ENCODE assay signal across 18 cellular contexts in genomic region chr7:6268909-6269306, GRCh38. TPM values are rescaled to one million over a fixed set of nuclear protein-coding genes. Genes with fewer than 3 reads are reported as not detected.
DNase-seq lines count a peak whose midpoint lies in the region; ATAC-seq and TF ChIP-seq lines count a peak whose summit lies in the region.
"Had no signal": no experiment of that assay in that cellular context is flagged by ENCODE, and none has a peak within 500 bp of the region (broad histone marks: within the 10 kb centered on the region; RNA-seq: fewer than 3 reads in every experiment).

No MANE protein-coding gene starts in this region.

- H3K36me3 ChIP-seq in heart right ventricle = no peaks in the 10 kb centered on the region
- no peaks in the 10 kb centered on the region for H3K36me3 ChIP-seq in adipocyte (ENCODE audit: control insufficient read depth, insufficient read depth, low read length, severe bottlenecking)
- no peaks in the 10 kb centered on the region for H3K36me3 ChIP-seq in lower lobe of right lung
- H3K36me3 ChIP-seq in upper lobe of right lung = no peaks in the 10 kb centered on the region
- H3K36me3 ChIP-seq: breast epithelium had no signal

- peak overlapping the region; percentile 97 for H3K9ac ChIP-seq in adipocyte (ENCODE audit: low read length)

- H3K4me1 ChIP-seq in heart right ventricle = peaks cover 0 to 69% (median 41%) of the 10 kb centered on the region in 9 donors
- H3K4me1 ChIP-seq in adipocyte (ENCODE audit: control insufficient read depth, insufficient read depth, low read length) = peaks cover 35% of the 10 kb centered on the region
- H3K4me1 ChIP-seq in lower lobe of right lung = peaks cover 38% of the 10 kb centered on the region
- H3K4me1 ChIP-seq in upper lobe of right lung = peaks cover 22% of the 10 kb centered on the region
- H3K4me1 ChIP-seq: breast epithelium had no signal

- 39 to 46% methylated on average over 5 of the region's 5 CpGs for WGBS in heart right ventricle, 2 donors

- no peak for TF ChIP-seq CTCF in heart right ventricle (IDR thresholded peaks at IDR 0.05)
- TF ChIP-seq CTCF in lower lobe of right lung (IDR thresholded peaks at IDR 0.05) = no peak
- no peak for TF ChIP-seq CTCF in upper lobe of right lung (IDR thresholded peaks at IDR 0.05)

- H3K9me3 ChIP-seq in heart right ventricle = no peaks in the 10 kb centered on the region
- no peaks in the 10 kb centered on the region for H3K9me3 ChIP-seq in adipocyte (ENCODE audit: control insufficient read depth, low read length)
- H3K9me3 ChIP-seq in lower lobe of right lung = no peaks in the 10 kb centered on the region
- H3K9me3 ChIP-seq in upper lobe of right lung = no peaks in the 10 kb centered on the region
- H3K9me3 ChIP-seq: breast epithelium, testis had no signal

- peak overlapping the region in 1 of 10 donors; percentile 4 for H3K4me3 ChIP-seq in heart right ventricle
- H3K4me3 ChIP-seq in adipocyte (ENCODE audit: low read length) = peak overlapping the region; percentile 97
- no peak overlapping the region for H3K4me3 ChIP-seq in lower lobe of right lung
- no peak overlapping the region for H3K4me3 ChIP-seq in upper lobe of right lung
- H3K4me3 ChIP-seq: lung, testis had no signal

- H3K27me3 ChIP-seq in heart right ventricle = peaks cover 0 to 12% (median 0%) of the 10 kb centered on the region in 7 donors
- H3K27me3 ChIP-seq in adipocyte (replicated peaks; ENCODE audit: control insufficient read depth, insufficient read depth, low read length) = no peaks in the 10 kb centered on the region
- no peaks in the 10 kb centered on the region for H3K27me3 ChIP-seq in lower lobe of right lung (ENCODE audit: low read depth)
- no peaks in the 10 kb centered on the region for H3K27me3 ChIP-seq in upper lobe of right lung
- H3K27me3 ChIP-seq: breast epithelium, testis had no signal

- ATAC-seq in heart right ventricle (peak in 2 of 8 donors; percentile 1 to 2), lower lobe of right lung (no peak), upper lobe of right lung (no peak)

- H3K27ac ChIP-seq in heart right ventricle (peak overlapping the region in 8 of 10 donors; percentile 1 to 93 (median 38)), lower lobe of right lung (peak overlapping the region; percentile 46), upper lobe of right lung (peak overlapping the region; percentile 3)
- H3K27ac ChIP-seq: testis had no signal

- peak in 1 of 2 donors; percentile 29 for DNase-seq in heart right ventricle
- DNase-seq in cardiac septum (ENCODE audit: low spot score) = no peak
- DNase-seq in adipocyte (ENCODE audit: low read depth) = no peak
- DNase-seq in lower lobe of right lung = no peak
- DNase-seq in upper lobe of right lung = no peak
- no peak for DNase-seq in activated effector memory CD4-positive, alpha-beta T cell treated with Interleukin-2 at 50 U/mL for 16 hours
- no peak for DNase-seq in GM03348 (ENCODE audit: low spot score)
- no peak for DNase-seq in NCI-H1417 treated with DMSO at 0.1 percent for 48 hours (lab: John Stamatoyannopoulos, UW)
- DNase-seq: activated CD4-positive, CD25-positive, alpha-beta regulatory T cell treated with anti-CD3 and anti-CD28 coated beads, Interleukin-2, amount 50 U/mL, for 72 hours; activated naive CD4-positive, alpha-beta T cell treated with anti-CD3 and anti-CD28 coated beads, Interleukin-2, amount 50 U/mL, for 16 hours; GF-D8; KBM-7; retina; SIG-M5; stimulated activated CD4-positive, alpha-beta T cell treated with anti-CD3 and anti-CD28 coated beads, Interleukin-2, amount 100 ng/mL, for 24 hours; testis had no signal

- intact Hi-C loops in heart right ventricle (cut with DNase I) (loop anchor here in 2 of 10 donors (5.0 to 10.0 kb wide), 2 partner anchors 37 to 104 kb away; no protein-coding TSS in a partner anchor), cardiac septum (cut with DNase I) (no loop called here), lower lobe of right lung (cut with DNase I) (no loop called here), upper lobe of right lung (cut with DNase I) (no loop called here)

RNA-seq across cellular contexts. Expression of gene CYTH3, which starts 3.5 kb away (rescaled TPM):
- total RNA-seq in heart right ventricle (10 to 100 TPM; 16.2 to 27.9 (median 23.2) TPM), cardiac septum (24.9 TPM), lower lobe of right lung (26.1 TPM), upper lobe of right lung (27.5 TPM)
- polyA plus RNA-seq in heart right ventricle = 10 to 100 TPM; 15.9 to 17.0 TPM
